ENCODE assay signal across 39 cellular contexts in the genomic region with DNA sequence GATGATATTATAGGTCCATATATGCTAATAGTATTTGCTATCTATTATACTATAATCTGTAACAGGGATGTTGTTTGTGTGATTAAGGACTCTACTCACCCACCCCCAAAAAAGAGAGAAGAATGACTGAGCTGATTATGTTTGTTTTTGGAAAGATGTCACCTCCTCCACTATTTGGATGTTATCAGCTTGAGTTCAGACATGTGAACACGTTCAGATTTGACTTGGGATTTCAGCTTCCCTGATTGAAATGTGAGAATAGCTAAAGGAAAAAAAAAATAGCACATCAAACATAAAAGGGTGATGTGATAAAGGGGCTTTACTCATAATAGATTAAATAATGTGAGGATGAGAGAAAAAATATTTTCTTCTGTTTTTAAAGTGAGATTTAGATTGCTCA.
"Had no signal": no experiment of that assay in that cellular context is flagged by ENCODE, and none has a peak within 500 bp of the region (broad histone marks: within the 10 kb centered on the region; RNA-seq: fewer than 3 reads in every experiment).

No MANE protein-coding gene starts in this region.

- H3K27me3 ChIP-seq: ascending aorta, body of pancreas, brain microvascular endothelial cell, breast epithelium had no signal

- H3K9me3 ChIP-seq: ascending aorta, body of pancreas, breast epithelium had no signal

- H3K4me3 Mint-ChIP-seq: activated CD4-positive, alpha-beta memory T cell treated with anti-CD3 and anti-CD28 coated beads for 36 hours; activated CD4-positive, alpha-beta T cell treated with anti-CD3 and anti-CD28 coated beads, Interleukin-2, amount 10 ng/mL, durations not matched to agents 24 days and 14 days; activated CD8-positive, alpha-beta T cell treated with anti-CD3 and anti-CD28 coated beads for 36 hours; activated naive CD4-positive, alpha-beta T cell treated with anti-CD3 and anti-CD28 coated beads for 36 hours; activated naive CD8-positive, alpha-beta T cell treated with anti-CD3 and anti-CD28 coated beads, Interleukin-2, amount 10 ng/mL, durations not matched to agents 7 days and 5 days; activated naive CD8-positive, alpha-beta T cell treated with anti-CD3 and anti-CD28 coated beads, Interleukin-2, amount 50 U/mL, for 24 hours; activated T-cell treated with anti-CD3 and anti-CD28 coated beads, Interleukin-2, amount 50 U/mL, for 4 hours; activated T-cell treated with anti-CD3 and anti-CD28 coated beads, Interleukin-2, amount 50 U/mL, for 72 hours; activated T-helper 1 cell treated with anti-CD3 and anti-CD28 coated beads, Interleukin-12 subunit alpha, Interleukin-12 subunit beta, Interleukin-2, Interleukin-4 antibody, amounts not matched to agents 30 ng/mL and 10 ng/mL and 1 ng/mL, durations not matched to agents 14 hours and 24 hours and 36 hours; activated T-helper 17 cell treated with anti-CD3 and anti-CD28 coated beads, Interleukin-2, amount 50 U/mL, for 72 hours; T-helper 1 cell treated with Interleukin-12 subunit alpha and Interleukin-12 subunit beta and Interleukin-4 antibody, amounts not matched to agents 30 μg/mL and 1 μg/mL, for 36 hours; T-helper 2 cell treated with Interferon-gamma antibody and Interleukin-4, amounts not matched to agents 5 μg/mL and 100 μg/mL, for 36 hours; WTC11 had no signal

- DNase-seq: activated CD4-positive, alpha-beta memory T cell treated with anti-CD3 and anti-CD28 coated beads for 36 hours; activated CD4-positive, alpha-beta T cell treated with anti-CD3 and anti-CD28 coated beads for 4 hours; activated CD4-positive, alpha-beta T cell treated with anti-CD3 and anti-CD28 coated beads, Interleukin-2, amount 10 ng/mL, durations not matched to agents 24 days and 14 days; activated CD4-positive, alpha-beta T cell treated with anti-CD3 and anti-CD28 coated beads, Interleukin-2, amount 50 U/mL, for 1 hour; activated CD4-positive, alpha-beta T cell treated with anti-CD3 and anti-CD28 coated beads, Interleukin-2, amount 50 U/mL, for 4 hours; activated CD4-positive, CD25-positive, alpha-beta regulatory T cell; activated CD8-positive, alpha-beta memory T cell treated with anti-CD3 and anti-CD28 coated beads, Interleukin-2, amount 50 U/mL, for 4 hours; activated CD8-positive, alpha-beta T cell treated with anti-CD3 and anti-CD28 coated beads for 36 hours; activated effector memory CD4-positive, alpha-beta T cell treated with anti-CD3 and anti-CD28 coated beads, Interleukin-2, amount 50 U/mL, for 16 hours; activated gamma-delta T cell treated with Interleukin-2 at 50 U/mL for 16 hours; activated naive CD4-positive, alpha-beta T cell; activated naive CD4-positive, alpha-beta T cell treated with anti-CD3 and anti-CD28 coated beads for 36 hours; activated naive CD4-positive, alpha-beta T cell treated with anti-CD3 and anti-CD28 coated beads, Interleukin-2, amount 50 U/mL, for 16 hours; activated naive CD8-positive, alpha-beta T cell treated with anti-CD3 and anti-CD28 coated beads, Interleukin-2, amount 10 ng/mL, durations not matched to agents 7 days and 5 days; activated naive CD8-positive, alpha-beta T cell treated with anti-CD3 and anti-CD28 coated beads, Interleukin-2, amount 50 U/mL, for 24 hours; activated T-cell treated with anti-CD3 and anti-CD28 coated beads for 4 hours; activated T-cell treated with anti-CD3 and anti-CD28 coated beads, Interleukin-2, amount 50 U/mL, for 1 hour; activated T-cell treated with anti-CD3 and anti-CD28 coated beads, Interleukin-2, amount 50 U/mL, for 4 hours; activated T-cell treated with anti-CD3 and anti-CD28 coated beads, Interleukin-2, amount 50 U/mL, for 72 hours; amygdala; anterior cingulate cortex; body of pancreas; brain microvascular endothelial cell; central memory CD4-positive, alpha-beta T cell; T-helper 1 cell; T-helper 2 cell; T-helper 9 cell had no signal

- H3K9me3 Mint-ChIP-seq: activated CD4-positive, alpha-beta memory T cell treated with anti-CD3 and anti-CD28 coated beads for 36 hours; activated CD8-positive, alpha-beta T cell treated with anti-CD3 and anti-CD28 coated beads for 36 hours; activated naive CD4-positive, alpha-beta T cell treated with anti-CD3 and anti-CD28 coated beads for 36 hours; activated naive CD4-positive, alpha-beta T cell treated with anti-CD3 and anti-CD28 coated beads, Interleukin-2, amount 50 U/mL, for 72 hours; activated T-cell treated with anti-CD3 and anti-CD28 coated beads, Interleukin-2, amount 50 U/mL, for 4 hours; activated T-cell treated with anti-CD3 and anti-CD28 coated beads, Interleukin-2, amount 50 U/mL, for 72 hours; activated T-helper 1 cell treated with anti-CD3 and anti-CD28 coated beads, Interleukin-12 subunit alpha, Interleukin-12 subunit beta, Interleukin-2, Interleukin-4 antibody, amounts not matched to agents 30 ng/mL and 10 ng/mL and 1 ng/mL, durations not matched to agents 14 hours and 24 hours and 36 hours; activated T-helper 17 cell treated with anti-CD3 and anti-CD28 coated beads, Interleukin-2, amount 50 U/mL, for 72 hours; WTC11 had no signal

- H3K27me3 Mint-ChIP-seq: activated CD8-positive, alpha-beta T cell treated with anti-CD3 and anti-CD28 coated beads for 36 hours; activated naive CD8-positive, alpha-beta T cell treated with anti-CD3 and anti-CD28 coated beads, Interleukin-2, amount 10 ng/mL, durations not matched to agents 7 days and 5 days; activated T-helper 17 cell treated with anti-CD3 and anti-CD28 coated beads, Interleukin-2, amount 50 U/mL, for 72 hours had no signal

- H3K4me3 ChIP-seq: ascending aorta, body of pancreas, breast epithelium had no signal

- H3K27ac ChIP-seq: ascending aorta, body of pancreas, brain microvascular endothelial cell, breast epithelium, VCaP had no signal

- H3K36me3 Mint-ChIP-seq: WTC11 had no signal

- H3K36me3 ChIP-seq: ascending aorta, brain microvascular endothelial cell, breast epithelium had no signal

- ATAC-seq: activated CD4-positive, CD25-positive, alpha-beta regulatory T cell treated with anti-CD3 and anti-CD28 coated beads, Interleukin-2, amount 50 U/mL, for 24 hours; activated CD8-positive, alpha-beta T cell treated with anti-CD3 and anti-CD28 coated beads for 36 hours; activated naive CD4-positive, alpha-beta T cell treated with anti-CD3 and anti-CD28 coated beads, Interleukin-2, amount 50 U/mL, for 72 hours; activated naive CD8-positive, alpha-beta T cell treated with anti-CD3 and anti-CD28 coated beads, Interleukin-2, amount 50 U/mL, for 24 hours; activated T-cell treated with anti-CD3 and anti-CD28 coated beads, Interleukin-2, amount 50 U/mL, for 4 hours; activated T-cell treated with anti-CD3 and anti-CD28 coated beads, Interleukin-2, amount 50 U/mL, for 72 hours; activated T-helper 17 cell treated with anti-CD3 and anti-CD28 coated beads, Interleukin-2, amount 50 U/mL, for 72 hours; body of pancreas; WTC11 had no signal

- H3K27ac Mint-ChIP-seq: activated CD4-positive, alpha-beta memory T cell treated with anti-CD3 and anti-CD28 coated beads for 36 hours; activated CD4-positive, alpha-beta T cell treated with anti-CD3 and anti-CD28 coated beads, Interleukin-2, amount 10 ng/mL, durations not matched to agents 24 days and 14 days; activated CD8-positive, alpha-beta T cell treated with anti-CD3 and anti-CD28 coated beads for 36 hours; activated naive CD4-positive, alpha-beta T cell treated with anti-CD3 and anti-CD28 coated beads for 36 hours; activated naive CD4-positive, alpha-beta T cell treated with anti-CD3 and anti-CD28 coated beads, Interleukin-2, amount 50 U/mL, for 72 hours; activated naive CD8-positive, alpha-beta T cell treated with anti-CD3 and anti-CD28 coated beads, Interleukin-2, amount 10 ng/mL, durations not matched to agents 7 days and 5 days; activated naive CD8-positive, alpha-beta T cell treated with anti-CD3 and anti-CD28 coated beads, Interleukin-2, amount 50 U/mL, for 24 hours; activated T-cell treated with anti-CD3 and anti-CD28 coated beads, Interleukin-2, amount 50 U/mL, for 72 hours; activated T-helper 1 cell treated with anti-CD3 and anti-CD28 coated beads, Interleukin-12 subunit alpha, Interleukin-12 subunit beta, Interleukin-2, Interleukin-4 antibody, amounts not matched to agents 30 ng/mL and 10 ng/mL and 1 ng/mL, durations not matched to agents 14 hours and 24 hours and 36 hours; activated T-helper 17 cell treated with anti-CD3 and anti-CD28 coated beads, Interleukin-2, amount 50 U/mL, for 72 hours; T-helper 1 cell treated with Interleukin-12 subunit alpha and Interleukin-12 subunit beta and Interleukin-4 antibody, amounts not matched to agents 30 μg/mL and 1 μg/mL, for 36 hours; T-helper 2 cell treated with Interferon-gamma antibody and Interleukin-4, amounts not matched to agents 5 μg/mL and 100 μg/mL, for 36 hours; WTC11 had no signal

- H3K4me1 ChIP-seq: ascending aorta, body of pancreas, breast epithelium had no signal

- FAIRE-seq: colon, TTC549 had no signal
